9 cellular contexts compared by ENCODE assay signal in the genomic region with DNA sequence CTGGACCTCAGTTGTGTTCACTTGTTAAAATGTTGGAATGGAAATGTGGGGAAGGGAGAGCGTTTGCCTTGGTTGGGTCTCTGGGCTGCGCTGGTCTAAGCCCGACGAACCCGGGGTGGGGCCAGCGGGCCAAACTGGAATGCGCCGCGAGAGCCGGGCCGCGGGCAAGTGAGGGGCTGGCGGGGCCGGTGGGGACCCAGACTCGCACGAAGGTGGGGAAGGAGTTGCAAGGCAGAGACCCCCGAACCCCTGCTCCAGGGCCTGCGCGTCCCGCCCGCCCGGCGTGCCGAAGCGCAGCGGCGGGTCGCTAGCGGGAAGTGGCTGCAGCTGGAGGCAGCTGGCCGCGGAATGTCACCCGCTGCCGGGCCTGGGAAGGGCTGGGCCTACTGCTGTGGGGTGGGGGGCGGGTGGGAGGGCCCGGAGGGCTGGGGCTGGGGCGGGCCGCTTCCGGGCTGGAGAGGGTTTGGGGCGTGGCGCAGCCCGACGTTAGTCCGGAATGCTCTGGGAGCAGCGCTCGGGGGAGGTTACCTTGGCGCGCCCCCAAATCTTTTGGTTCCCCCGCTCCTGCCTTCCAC.
DNase-seq lines count a peak whose midpoint lies in the region; ATAC-seq and TF ChIP-seq lines count a peak whose summit lies in the region.
"Had no signal": no experiment of that assay in that cellular context is flagged by ENCODE, and none has a peak within 500 bp of the region (broad histone marks: within the 10 kb centered on the region; RNA-seq: fewer than 3 reads in every experiment).

No MANE protein-coding gene starts in this region.

- peaks cover 5% of the 10 kb centered on the region for H3K27me3 Mint-ChIP-seq in endodermal cell (ENCODE audit: insufficient read depth)
- H3K27me3 Mint-ChIP-seq in activated CD4-positive, alpha-beta memory T cell treated with anti-CD3 and anti-CD28 coated beads, Interleukin-2, amount 10 ng/mL, durations not matched to agents 7 days and 5 days = peaks cover 42% of the 10 kb centered on the region

- H3K4me1 ChIP-seq in endodermal cell (ENCODE audit: control insufficient read depth, insufficient read depth, low read length) (peaks cover 4% of the 10 kb centered on the region), lower lobe of right lung (peaks cover 94% of the 10 kb centered on the region), thymus (ENCODE audit: control insufficient read depth, insufficient read depth, low read length) (peaks cover 74% of the 10 kb centered on the region)

- intact Hi-C loops in lower lobe of right lung (cut with DNase I) = no loop called here

- H3K9ac ChIP-seq in endodermal cell (ENCODE audit: extremely low read depth, low read length, poor library complexity, severe bottlenecking) = peak overlapping the region; percentile 56

- no peaks in the 10 kb centered on the region for H3K36me3 ChIP-seq in endodermal cell (ENCODE audit: control insufficient read depth, insufficient read depth, low read length)
- H3K36me3 ChIP-seq in lower lobe of right lung = no peaks in the 10 kb centered on the region
- no peaks in the 10 kb centered on the region for H3K36me3 ChIP-seq in thymus (ENCODE audit: control insufficient read depth, insufficient read depth)

- peak overlapping the region; percentile 59 for H3K4me3 Mint-ChIP-seq in endodermal cell
- H3K4me3 Mint-ChIP-seq in activated CD4-positive, alpha-beta memory T cell treated with anti-CD3 and anti-CD28 coated beads, Interleukin-2, amount 10 ng/mL, durations not matched to agents 7 days and 5 days = no peak overlapping the region
- H3K4me3 Mint-ChIP-seq: activated CD8-positive, alpha-beta T cell treated with anti-CD3 and anti-CD28 coated beads, Interleukin-2, amount 10 ng/mL, durations not matched to agents 7 days and 5 days had no signal

- TF ChIP-seq CTCF in endodermal cell (conservative IDR thresholded peaks at IDR 0.05) (no peak), lower lobe of right lung (IDR thresholded peaks at IDR 0.05) (no peak)

- no peaks in the 10 kb centered on the region for H3K27me3 ChIP-seq in endodermal cell (ENCODE audit: control insufficient read depth, insufficient read depth, low read length, poor library complexity, severe bottlenecking)
- no peaks in the 10 kb centered on the region for H3K27me3 ChIP-seq in lower lobe of right lung (ENCODE audit: low read depth)
- no peaks in the 10 kb centered on the region for H3K27me3 ChIP-seq in thymus (ENCODE audit: control insufficient read depth, insufficient read depth)

- DNase-seq in NCI-H226 (peak; percentile 45), endodermal cell (peak; percentile 91), lower lobe of right lung (peak; percentile 88)
- no peak for DNase-seq in activated CD4-positive, alpha-beta memory T cell treated with anti-CD3 and anti-CD28 coated beads, Interleukin-2, amount 10 ng/mL, durations not matched to agents 7 days and 5 days
- DNase-seq in stimulated activated naive CD4-positive, alpha-beta T cell treated with Interleukin-2 at 50 U/mL for 16 hours (lab: John Stamatoyannopoulos, UW) = no peak
- DNase-seq: activated CD8-positive, alpha-beta T cell treated with anti-CD3 and anti-CD28 coated beads, Interleukin-2, amount 10 ng/mL, durations not matched to agents 7 days and 5 days had no signal

- H3K9me3 Mint-ChIP-seq in endodermal cell = no peaks in the 10 kb centered on the region
- no peaks in the 10 kb centered on the region for H3K9me3 Mint-ChIP-seq in activated CD4-positive, alpha-beta memory T cell treated with anti-CD3 and anti-CD28 coated beads, Interleukin-2, amount 10 ng/mL, durations not matched to agents 7 days and 5 days

- H3K36me3 Mint-ChIP-seq in endodermal cell (ENCODE audit: low read depth) = no peaks in the 10 kb centered on the region
- no peaks in the 10 kb centered on the region for H3K36me3 Mint-ChIP-seq in activated CD4-positive, alpha-beta memory T cell treated with anti-CD3 and anti-CD28 coated beads, Interleukin-2, amount 10 ng/mL, durations not matched to agents 7 days and 5 days (ENCODE audit: low read depth)

- WGBS in endodermal cell (ENCODE audit: insufficient coverage in 1 of 2, insufficient read length in 1 of 2), 2 experiments = 5 to 26% methylated on average over 5 to 43 of the region's 48 CpGs
- WGBS in thymus = 3% methylated on average over 48 of the region's 48 CpGs

- peaks cover 55% of the 10 kb centered on the region for H3K4me1 Mint-ChIP-seq in endodermal cell
- peaks cover 9% of the 10 kb centered on the region for H3K4me1 Mint-ChIP-seq in activated CD4-positive, alpha-beta memory T cell treated with anti-CD3 and anti-CD28 coated beads, Interleukin-2, amount 10 ng/mL, durations not matched to agents 7 days and 5 days

- H3K4me3 ChIP-seq in endodermal cell (ENCODE audit: low read length) = peak overlapping the region; percentile 72
- H3K4me3 ChIP-seq in lower lobe of right lung = peak overlapping the region; percentile 58
- H3K4me3 ChIP-seq in thymus (ENCODE audit: low read length) = peak overlapping the region; percentile 47

- H3K27ac ChIP-seq in endodermal cell (ENCODE audit: low read depth, low read length) = no peak overlapping the region
- H3K27ac ChIP-seq in lower lobe of right lung = peak overlapping the region; percentile 89
- H3K27ac ChIP-seq in thymus (ENCODE audit: low read depth) = peak overlapping the region; percentile 53

- peak; percentile 88 to 91 for ATAC-seq in lower lobe of right lung
- no peak for ATAC-seq in HG02840 (IDR thresholded peaks at IDR 0.05; ENCODE audit: low FRiP score, unreplicated experiment)
- ATAC-seq in HG02885 (IDR thresholded peaks at IDR 0.05; ENCODE audit: poor library complexity, unreplicated experiment) = no peak

- H3K9me3 ChIP-seq in endodermal cell (ENCODE audit: control insufficient read depth, low read length) (no peaks in the 10 kb centered on the region), lower lobe of right lung (no peaks in the 10 kb centered on the region), thymus (ENCODE audit: control insufficient read depth) (no peaks in the 10 kb centered on the region)

- H3K27ac Mint-ChIP-seq in endodermal cell = peak overlapping the region; percentile 75
- H3K27ac Mint-ChIP-seq in activated CD4-positive, alpha-beta memory T cell treated with anti-CD3 and anti-CD28 coated beads, Interleukin-2, amount 10 ng/mL, durations not matched to agents 7 days and 5 days = no peak overlapping the region
- H3K27ac Mint-ChIP-seq: activated CD8-positive, alpha-beta T cell treated with anti-CD3 and anti-CD28 coated beads, Interleukin-2, amount 10 ng/mL, durations not matched to agents 7 days and 5 days had no signal

- POLR2A ChIA-PET in activated CD4-positive, alpha-beta memory T cell treated with anti-CD3 and anti-CD28 coated beads, Interleukin-2, amount 10 ng/mL, durations not matched to agents 7 days and 5 days (lab: Charles Lee) = no interaction called here

- CTCF ChIA-PET in activated CD4-positive, alpha-beta memory T cell treated with anti-CD3 and anti-CD28 coated beads, Interleukin-2, amount 10 ng/mL, durations not matched to agents 7 days and 5 days (lab: Charles Lee) = no interaction called here

Comparison
In these comparisons a context has a peak if more than half of its experiments do, and no peak if none do; other contexts are left out.
1. DNase-seq: peak in NCI-H226 (single experiment), endodermal cell (single experiment) and lower lobe of right lung (single experiment); none in activated CD4-positive, alpha-beta memory T cell treated with anti-CD3 and anti-CD28 coated beads, Interleukin-2, amount 10 ng/mL, durations not matched to agents 7 days and 5 days (single experiment) and stimulated activated naive CD4-positive, alpha-beta T cell treated with Interleukin-2 at 50 U/mL for 16 hours (single experiment).
2. ATAC-seq: peak in lower lobe of right lung (2 of 2); none in HG02840 (single experiment) and HG02885 (single experiment).
3. Peak in every context shown above with its lines, with median percentiles within 50 percentile points of each other: H3K4me3 ChIP-seq.